In genomic region chr2:30165050-30165520, GRCh38 we compare ENCODE assay signal across 7 cellular contexts. TPM values are rescaled to one million over a fixed set of nuclear protein-coding genes. Genes with fewer than 3 reads are reported as not detected.
DNase-seq lines count a peak whose midpoint lies in the region; ATAC-seq, FAIRE-seq and TF ChIP-seq lines count a peak whose summit lies in the region.

No MANE protein-coding gene starts in this region.

- peak; percentile 59 for DNase-seq in GM12891 (ENCODE audit: insufficient read length, low spot score)
- DNase-seq in NCI-H1092 treated with DMSO at 0.1 percent for 48 hours (lab: John Stamatoyannopoulos, UW), result peak; percentile 74
- peak; percentile 97 for DNase-seq in SK-MEL-5 (ENCODE audit: low read depth, low spot score)
- no peak for DNase-seq in activated naive CD8-positive, alpha-beta T cell treated with anti-CD3 and anti-CD28 coated beads, Interleukin-2, amount 10 ng/mL, durations not matched to agents 7 days and 5 days
- DNase-seq in Right ventricle myocardium superior, result no peak
- peak; percentile 73 for DNase-seq in pulmonary artery endothelial cell (ENCODE audit: low read depth, low spot score)

- no peak overlapping the region for H3K4me3 Mint-ChIP-seq in activated naive CD8-positive, alpha-beta T cell treated with anti-CD3 and anti-CD28 coated beads, Interleukin-2, amount 10 ng/mL, durations not matched to agents 7 days and 5 days

- H3K27me3 Mint-ChIP-seq in activated naive CD8-positive, alpha-beta T cell treated with anti-CD3 and anti-CD28 coated beads, Interleukin-2, amount 10 ng/mL, durations not matched to agents 7 days and 5 days, result peaks cover 4% of the 10 kb centered on the region

- TF ChIP-seq POLR2A in GM12891 (IDR thresholded peaks at IDR 0.05; ENCODE audit: low read depth, low read length), result no peak

- H3K4me1 Mint-ChIP-seq in activated naive CD8-positive, alpha-beta T cell treated with anti-CD3 and anti-CD28 coated beads, Interleukin-2, amount 10 ng/mL, durations not matched to agents 7 days and 5 days, result peaks cover 11% of the 10 kb centered on the region

- no peak overlapping the region for H3K27ac Mint-ChIP-seq in activated naive CD8-positive, alpha-beta T cell treated with anti-CD3 and anti-CD28 coated beads, Interleukin-2, amount 10 ng/mL, durations not matched to agents 7 days and 5 days

- no peaks in the 10 kb centered on the region for H3K36me3 Mint-ChIP-seq in activated naive CD8-positive, alpha-beta T cell treated with anti-CD3 and anti-CD28 coated beads, Interleukin-2, amount 10 ng/mL, durations not matched to agents 7 days and 5 days

- no peaks in the 10 kb centered on the region for H3K9me3 Mint-ChIP-seq in activated naive CD8-positive, alpha-beta T cell treated with anti-CD3 and anti-CD28 coated beads, Interleukin-2, amount 10 ng/mL, durations not matched to agents 7 days and 5 days

- intact Hi-C loops in Right ventricle myocardium superior (cut with DNase I), result loop anchor here (5.0 kb wide), 1 partner anchor 542 kb away; no protein-coding TSS in a partner anchor

- ATAC-seq in HG02678 (IDR thresholded peaks at IDR 0.05; ENCODE audit: unreplicated experiment) (peak; percentile 87), Right ventricle myocardium superior (ENCODE audit: poor library complexity) (peak; percentile 86)
- peak; percentile 99 for ATAC-seq in activated naive CD8-positive, alpha-beta T cell treated with anti-CD3 and anti-CD28 coated beads, Interleukin-2, amount 10 ng/mL, durations not matched to agents 7 days and 5 days (ENCODE audit: low read depth)

- peak; percentile 75 for FAIRE-seq in GM12891 (lab: Jason Lieb, UNC)

- in situ Hi-C loops in SK-MEL-5 (cut with HindIII; ENCODE audit: low pct_unique_long_range_greater_than_20kb, low sequenced_read_pairs), result no loop called here

- POLR2A ChIA-PET in activated naive CD8-positive, alpha-beta T cell treated with anti-CD3 and anti-CD28 coated beads, Interleukin-2, amount 10 ng/mL, durations not matched to agents 7 days and 5 days (lab: Charles Lee), result interaction anchor here (0.6 to 1.6 kb wide), 8 partner anchors 16 to 546 kb away, joined by 3 to 9 read pairs (median 3); partner anchors contain the start of gene YPEL5

TF ChIP-seq in GM12891, 5 proteins besides CTCF, POLR2A, EP300 and RAD21:
- TF ChIP-seq PAX5 (IDR thresholded peaks at IDR 0.05; ENCODE audit: insufficient read depth, low read length, severe bottlenecking), result no peak
- TF ChIP-seq POU2F2 (IDR thresholded peaks at IDR 0.05; ENCODE audit: low read depth, low read length), result no peak
- no peak for TF ChIP-seq TAF1 (IDR thresholded peaks at IDR 0.05; ENCODE audit: low read depth, low read length)
- TF ChIP-seq SPI1 (IDR thresholded peaks at IDR 0.05; ENCODE audit: low read depth, low read length), result no peak
- TF ChIP-seq POLR2AphosphoS5 (IDR thresholded peaks at IDR 0.05; ENCODE audit: low read depth, low read length), result no peak
TF ChIP-seq in GM12891: peak in this region for 0.

RNA-seq across cellular contexts. Expression of gene YPEL5, which starts 18.3 kb away (rescaled TPM):
- polyA plus RNA-seq in GM12891 (2012; ENCODE audit: low read depth, missing spikeins), result 29.8 TPM
- 53.6 and 69.3 TPM in 2 replicates for total RNA-seq in SK-MEL-5 (2014; rRNA removed; shearing (Covaris generic))
- 52.6 and 55.5 TPM in 2 replicates for polyA plus RNA-seq in SK-MEL-5 (2015; cell fraction: cytosol; rRNA removed)
- 40.4 and 50.6 TPM in 2 replicates for polyA plus RNA-seq in SK-MEL-5 (2015; cell fraction: nucleus; rRNA removed)
- total RNA-seq in activated naive CD8-positive, alpha-beta T cell treated with anti-CD3 and anti-CD28 coated beads, Interleukin-2, amount 10 ng/mL, durations not matched to agents 7 days and 5 days, result 10 to 100 TPM; 50.0 to 55.1 TPM
- total RNA-seq in Right ventricle myocardium superior (61.9 TPM), pulmonary artery endothelial cell (75.6 and 77.1 TPM in 2 replicates)

Comparison
In these comparisons a context has a peak if more than half of its experiments do, and no peak if none do; other contexts are left out.
1. DNase-seq: peak in GM12891 (single experiment), NCI-H1092 treated with DMSO at 0.1 percent for 48 hours (single experiment), SK-MEL-5 (single experiment) and pulmonary artery endothelial cell (single experiment); none in activated naive CD8-positive, alpha-beta T cell treated with anti-CD3 and anti-CD28 coated beads, Interleukin-2, amount 10 ng/mL, durations not matched to agents 7 days and 5 days (single experiment) and Right ventricle myocardium superior (single experiment).
2. Peak in every context shown above with its lines, with median percentiles within 50 percentile points of each other: ATAC-seq.